Comparison of ENCODE assay signal across 20 cellular contexts in the genomic region with DNA sequence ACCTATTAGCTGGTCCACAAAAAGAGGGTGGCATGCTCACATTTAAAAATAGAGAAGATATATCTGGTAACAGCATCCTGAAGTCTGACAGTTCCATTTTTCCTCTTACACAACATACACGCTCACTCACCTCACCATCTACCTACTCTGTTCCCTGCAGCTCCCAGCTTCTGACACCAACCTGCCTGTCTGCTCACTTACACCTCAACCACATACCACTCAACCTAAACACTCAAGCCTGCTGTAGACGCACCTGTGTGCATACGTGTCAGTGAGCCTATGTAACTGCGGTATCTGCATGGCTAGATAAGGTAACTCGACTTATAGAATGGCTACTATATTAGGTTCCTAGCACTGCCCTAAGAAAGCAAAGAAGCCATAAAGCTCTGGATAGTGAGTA.
DNase-seq lines count a peak whose midpoint lies in the region; ATAC-seq, FAIRE-seq and TF ChIP-seq lines count a peak whose summit lies in the region.
"Had no signal": no experiment of that assay in that cellular context is flagged by ENCODE, and none has a peak within 500 bp of the region (broad histone marks: within the 10 kb centered on the region; RNA-seq: fewer than 3 reads in every experiment).

No MANE protein-coding gene starts in this region.

- H3K4me2 ChIP-seq in GM12878 (ENCODE audit: control insufficient read depth, insufficient read depth): no peak overlapping the region
- no peak overlapping the region for H3K4me2 ChIP-seq in skeletal muscle satellite cell (ENCODE audit: low read length)
- H3K4me2 ChIP-seq in mammary epithelial cell (ENCODE audit: insufficient read depth, low read depth, low read length): no peak overlapping the region
- H3K4me2 ChIP-seq: A549; BLaER1 treated with 17β-estradiol and CSF1 and Interleukin-3, amounts not matched to agents 10 nM and 100 nM had no signal

- no peaks in the 10 kb centered on the region for H3K36me3 ChIP-seq in GM12878 (ENCODE audit: control insufficient read depth in 2 of 2, insufficient read depth in 2 of 2, low read length in 1 of 2)
- H3K36me3 ChIP-seq in skeletal muscle satellite cell (ENCODE audit: insufficient read depth, low read length): peaks cover 3% of the 10 kb centered on the region
- no peaks in the 10 kb centered on the region for H3K36me3 ChIP-seq in mammary epithelial cell (ENCODE audit: insufficient read depth, low read length)
- H3K36me3 ChIP-seq: BLaER1 treated with 17β-estradiol and CSF1 and Interleukin-3, amounts not matched to agents 10 nM and 100 nM had no signal

- CTCF ChIA-PET in GM12878 (lab: Yijun Ruan, JAX): interaction anchor here (1.1 to 5.9 kb wide), 6 partner anchors 12 to 222 kb away, joined by 3 to 72 read pairs (median 10); no protein-coding TSS in a partner anchor
- CTCF ChIA-PET in mammary epithelial cell (lab: Charles Lee; ENCODE audit: low non-redundant PET): no interaction called here

- dilution Hi-C loops in mammary epithelial cell (cut with HindIII; ENCODE audit: low sequenced_read_pairs): no loop called here

- in situ Hi-C loops in GM12878 (cut with MboI): no loop called here
- in situ Hi-C loops in mammary epithelial cell (cut with MboI; ENCODE audit: low sequenced_read_pairs in 2 of 2): no loop called here

- WGBS in GM12878 (ENCODE audit: insufficient coverage, insufficient replicate concordance, low lambda C conversion rate, missing lambda C conversion rate): 81% methylated on average over 5 of the region's 5 CpGs
- whole genome bisulfite sequencing in mammary epithelial cell (ENCODE audit: low coverage, missing lambda C conversion rate): 99% methylated on average over 5 of the region's 5 CpGs

- BruUV-seq in GM12878 (replicated peaks; lab: Mats Ljungman, UMichigan) (no TSS peak), mammary epithelial cell (replicated peaks; lab: Mats Ljungman, UMichigan) (no TSS peak)

- TF ChIP-seq EP300 in GM12878 (IDR thresholded peaks at IDR 0.05; ENCODE audit: borderline replicate concordance in 1 of 2, control insufficient read depth in 1 of 2, low read depth in 2 of 2, low read length in 2 of 2): no peak

- H2AFZ ChIP-seq in GM12878 (ENCODE audit: control insufficient read depth, low read depth, low read length): no peak overlapping the region
- H2AFZ ChIP-seq in mammary epithelial cell (ENCODE audit: low read depth, low read length): no peak overlapping the region

- RAD21 ChIA-PET in GM12878 (lab: Charles Lee; ENCODE audit: unreplicated experiment): interaction anchor here (0.8 to 8.7 kb wide), 19 partner anchors 10 to 339 kb away, joined by 3 to 141 read pairs (median 6); no protein-coding TSS in a partner anchor

- TF ChIP-seq RAD21 in GM12878 (IDR thresholded peaks at IDR 0.05; ENCODE audit: insufficient read depth, low read depth, low read length): no peak

- H3K27ac ChIP-seq in GM12878 (ENCODE audit: control insufficient read depth, insufficient read depth): no peak overlapping the region
- no peak overlapping the region for H3K27ac ChIP-seq in mammary epithelial cell (ENCODE audit: insufficient read depth, low read depth, low read length)
- H3K27ac ChIP-seq: 22Rv1; A549; BLaER1 treated with 17β-estradiol and CSF1 and Interleukin-3, amounts not matched to agents 10 nM and 100 nM had no signal

- intact Hi-C loops in GM12878 (cut with micrococcal nuclease; ENCODE audit: unreplicated experiment) (no loop called here), mammary epithelial cell (cut with micrococcal nuclease) (no loop called here)

- H4K20me1 ChIP-seq in GM12878 (ENCODE audit: control insufficient read depth, insufficient read depth) (no peaks in the 10 kb centered on the region), mammary epithelial cell (ENCODE audit: insufficient read depth, low read length) (no peaks in the 10 kb centered on the region)
- H4K20me1 ChIP-seq: BLaER1 treated with 17β-estradiol and CSF1 and Interleukin-3, amounts not matched to agents 10 nM and 100 nM had no signal

- SMC1A ChIA-PET in GM12878 (lab: Charles Lee; ENCODE audit: uncharacterized antibody, unreplicated experiment): interaction anchor here (1.1 to 7.7 kb wide), 28 partner anchors 7 to 330 kb away, joined by 3 to 140 read pairs (median 6); a partner anchor contains a TSS

- no peak overlapping the region for H3K9ac ChIP-seq in GM12878 (ENCODE audit: control insufficient read depth, insufficient read depth, low read length)
- H3K9ac ChIP-seq in skeletal muscle satellite cell (ENCODE audit: low read depth, low read length): peak overlapping the region; percentile 80
- no peak overlapping the region for H3K9ac ChIP-seq in mammary epithelial cell (ENCODE audit: insufficient read depth, low read length)
- H3K9ac ChIP-seq: BLaER1 treated with 17β-estradiol and CSF1 and Interleukin-3, amounts not matched to agents 10 nM and 100 nM had no signal

- H3K4me1 ChIP-seq in GM12878 (ENCODE audit: control insufficient read depth, insufficient read depth, low read length) (0 out of 2 replicates have a peak, but pooled peaks cover 2% of the 10 kb centered on the region), skeletal muscle satellite cell (ENCODE audit: control insufficient read depth, insufficient read depth, low read length) (peaks cover 49% of the 10 kb centered on the region), mammary epithelial cell (ENCODE audit: insufficient read depth, low read length) (peaks cover 35% of the 10 kb centered on the region)

- H3K9me3 ChIP-seq in GM12878 (replicated peaks; ENCODE audit: control insufficient read depth, insufficient read depth, low read length) (no peaks in the 10 kb centered on the region), skeletal muscle satellite cell (replicated peaks; ENCODE audit: low read length) (no peaks in the 10 kb centered on the region), mammary epithelial cell (replicated peaks; ENCODE audit: insufficient read depth, low read length) (no peaks in the 10 kb centered on the region)
- H3K9me3 ChIP-seq: A549; BLaER1 treated with 17β-estradiol and CSF1 and Interleukin-3, amounts not matched to agents 10 nM and 100 nM had no signal

- TF ChIP-seq POLR2A in GM12878 (IDR thresholded peaks at IDR 0.05; ENCODE audit: low read depth, low read length): no peak

- H3K4me3 ChIP-seq in GM12878: no peak overlapping the region
- no peak overlapping the region for H3K4me3 ChIP-seq in epithelial cell of esophagus (ENCODE audit: low read length)
- no peak overlapping the region for H3K4me3 ChIP-seq in skeletal muscle satellite cell (ENCODE audit: low read length)
- H3K4me3 ChIP-seq in mammary epithelial cell (replicated peaks in 1 of 3; ENCODE audit: insufficient read depth in 1 of 3, low read depth in 2 of 3, low read length in 3 of 3): no peak overlapping the region
- H3K4me3 ChIP-seq: A549; BLaER1 treated with 17β-estradiol and CSF1 and Interleukin-3, amounts not matched to agents 10 nM and 100 nM had no signal

- peak; percentile 30 for DNase-seq in NCI-H526 treated with DMSO at 0.1 percent for 48 hours (lab: John Stamatoyannopoulos, UW)
- no peak for DNase-seq in NCI-H526 (lab: John Stamatoyannopoulos, UW)
- DNase-seq in GM12878 (ENCODE audit: low read depth, low spot score): no peak
- peak; percentile 6 for DNase-seq in epithelial cell of esophagus (ENCODE audit: low read depth)
- DNase-seq in mammary epithelial cell: no peak
- no peak for DNase-seq in NCI-H1092 treated with DMSO at 0.1 percent for 48 hours (lab: John Stamatoyannopoulos, UW)
- DNase-seq in SKM-1 treated with dmso at 0.1 percent for 144 hours (lab: John Stamatoyannopoulos, UW; ENCODE audit: unreplicated experiment): no peak
- DNase-seq: Calu3; CD8-positive, alpha-beta T cell; DMS79 treated with DMSO at 0.1 percent for 48 hours; GF-D8; GOT3; H9 had no signal

- no peak for FAIRE-seq in GM12878 (lab: Jason Lieb, UNC)
- FAIRE-seq: A549, GM12891, GM18507, HTR-8/SVneo had no signal

- no peaks in the 10 kb centered on the region for H3K27me3 ChIP-seq in GM12878 (replicated peaks in 1 of 2; ENCODE audit: control insufficient read depth in 2 of 2, insufficient read depth in 2 of 2, low read length in 1 of 2)
- H3K27me3 ChIP-seq in skeletal muscle satellite cell (ENCODE audit: control insufficient read depth, insufficient read depth, low read length): no peaks in the 10 kb centered on the region
- no peaks in the 10 kb centered on the region for H3K27me3 ChIP-seq in mammary epithelial cell (ENCODE audit: insufficient read depth, low read length)
- H3K27me3 ChIP-seq: BLaER1 treated with 17β-estradiol and CSF1 and Interleukin-3, amounts not matched to agents 10 nM and 100 nM had no signal

- POLR2A ChIA-PET in GM12878 (lab: Charles Lee): interaction anchor here (0.7 to 5.6 kb wide), 12 partner anchors 11 to 329 kb away, joined by 3 to 27 read pairs (median 6); no protein-coding TSS in a partner anchor

- ATAC-seq in GM12878: no peak; the same call in 2 of the 3 replicates
- ATAC-seq: A549; CD8-positive, alpha-beta T cell had no signal

- H3K79me2 ChIP-seq in GM12878 (ENCODE audit: control insufficient read depth, insufficient read depth, low read length) (no peaks in the 10 kb centered on the region), mammary epithelial cell (ENCODE audit: insufficient read depth, low read length) (no peaks in the 10 kb centered on the region)

- TF ChIP-seq CTCF in GM12878 (IDR thresholded peaks at IDR 0.05 in 2 of 3, conservative IDR thresholded peaks at IDR 0.05 in 1 of 3; ENCODE audit: control insufficient read depth in 2 of 3, extremely low read depth in 1 of 3, insufficient read depth in 1 of 3, low read depth in 3 of 3, low read length in 3 of 3) (no peak), epithelial cell of esophagus (IDR thresholded peaks at IDR 0.05; ENCODE audit: insufficient read depth, low read depth, low read length, missing control alignments) (no peak), mammary epithelial cell (conservative IDR thresholded peaks at IDR 0.05 in 1 of 2, IDR thresholded peaks at IDR 0.05 in 1 of 2; ENCODE audit: extremely low read depth in 1 of 2, insufficient read depth in 1 of 2, low read depth in 1 of 2, low read length in 2 of 2) (no peak)

TF ChIP-seq in GM12878, 131 proteins besides CTCF, POLR2A, EP300 and RAD21:
- TF ChIP-seq JUNB (IDR thresholded peaks at IDR 0.05) (no peak), CBX5 (IDR thresholded peaks at IDR 0.05; ENCODE audit: low read depth) (no peak)
- TF ChIP-seq, protein P1, sequence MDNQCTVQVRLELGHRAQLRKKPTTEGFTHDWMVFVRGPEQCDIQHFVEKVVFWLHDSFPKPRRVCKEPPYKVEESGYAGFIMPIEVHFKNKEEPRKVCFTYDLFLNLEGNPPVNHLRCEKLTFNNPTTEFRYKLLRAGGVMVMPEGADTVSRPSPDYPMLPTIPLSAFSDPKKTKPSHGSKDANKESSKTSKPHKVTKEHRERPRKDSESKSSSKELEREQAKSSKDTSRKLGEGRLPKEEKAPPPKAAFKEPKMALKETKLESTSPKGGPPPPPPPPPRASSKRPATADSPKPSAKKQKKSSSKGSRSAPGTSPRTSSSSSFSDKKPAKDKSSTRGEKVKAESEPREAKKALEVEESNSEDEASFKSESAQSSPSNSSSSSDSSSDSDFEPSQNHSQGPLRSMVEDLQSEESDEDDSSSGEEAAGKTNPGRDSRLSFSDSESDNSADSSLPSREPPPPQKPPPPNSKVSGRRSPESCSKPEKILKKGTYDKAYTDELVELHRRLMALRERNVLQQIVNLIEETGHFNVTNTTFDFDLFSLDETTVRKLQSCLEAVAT (IDR thresholded peaks at IDR 0.05): peak; percentile 78

Comparison
In these comparisons a context has a peak if more than half of its experiments do, and no peak if none do; other contexts are left out.
1. DNase-seq: peak in NCI-H526 treated with DMSO at 0.1 percent for 48 hours (single experiment) and epithelial cell of esophagus (single experiment); none in NCI-H526 (0 of 2), GM12878 (single experiment), mammary epithelial cell (single experiment), NCI-H1092 treated with DMSO at 0.1 percent for 48 hours (single experiment) and SKM-1 treated with dmso at 0.1 percent for 144 hours (single experiment).